Comparison of ENCODE assay signal across 10 cellular contexts in the genomic region with DNA sequence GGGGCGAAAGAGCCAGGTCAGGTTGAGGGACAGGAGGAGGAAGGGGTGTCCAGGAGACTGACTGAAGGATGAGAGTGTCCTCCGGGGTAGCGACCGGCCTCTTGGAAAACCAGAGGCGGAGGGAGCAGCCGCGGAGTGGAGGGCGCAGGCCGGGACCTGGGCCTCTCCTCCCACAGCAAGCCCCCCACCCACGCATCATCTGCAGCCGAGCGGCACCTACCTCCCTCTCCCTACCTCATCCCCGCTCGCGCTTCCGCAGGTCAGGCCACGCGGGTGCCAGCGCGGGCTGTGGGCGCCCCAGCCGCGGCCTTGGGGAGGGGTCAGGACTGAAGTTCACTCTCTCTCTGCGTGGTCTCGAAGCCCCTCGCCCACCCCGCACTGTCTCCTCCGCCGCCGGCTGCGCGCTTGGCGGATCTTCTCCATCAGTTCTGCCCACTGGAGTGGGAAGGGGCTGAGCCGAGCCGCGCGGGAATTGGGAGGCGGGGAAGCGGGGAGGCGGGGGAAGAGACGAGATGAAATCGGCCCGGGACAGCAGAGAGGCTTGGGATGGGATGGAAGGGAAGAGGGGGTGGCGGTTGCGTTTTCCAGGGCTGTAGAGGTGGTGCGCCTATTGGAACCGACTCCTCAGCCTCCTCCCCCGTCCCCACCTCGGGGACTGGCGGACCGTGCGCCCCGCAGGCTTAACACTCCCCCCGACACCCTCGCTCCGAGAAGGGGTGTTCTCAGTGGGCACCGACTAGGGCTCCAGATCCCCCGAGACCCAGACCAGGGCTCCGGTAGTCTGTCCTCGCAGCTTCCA. TPM values are rescaled to one million over a fixed set of nuclear protein-coding genes. Genes with fewer than 3 reads are reported as not detected.
DNase-seq lines count a peak whose midpoint lies in the region; ATAC-seq and FAIRE-seq lines count a peak whose summit lies in the region.
"Had no signal": no experiment of that assay in that cellular context is flagged by ENCODE, and none has a peak within 500 bp of the region (broad histone marks: within the 10 kb centered on the region; RNA-seq: fewer than 3 reads in every experiment).

No MANE protein-coding gene starts in this region.

- H3K9me3 ChIP-seq in esophagus (ENCODE audit: control insufficient read depth in 2 of 2, insufficient read depth in 1 of 2, low read depth in 1 of 2, low read length in 1 of 2) = no peaks in the 10 kb centered on the region

- ATAC-seq in naive B cell (ENCODE audit: low read depth in 2 of 2) (no peak), GM18867 (IDR thresholded peaks at IDR 0.05; ENCODE audit: unreplicated experiment) (no peak), GM18870 (IDR thresholded peaks at IDR 0.05; ENCODE audit: unreplicated experiment) (no peak)

- no peaks in the 10 kb centered on the region for H3K36me3 Mint-ChIP-seq in activated CD4-positive, alpha-beta T cell treated with anti-CD3 and anti-CD28 coated beads, Interleukin-2, amount 10 ng/mL, durations not matched to agents 7 days and 5 days (ENCODE audit: low read depth)
- H3K36me3 Mint-ChIP-seq in naive B cell = peaks cover 4 to 8% of the 10 kb centered on the region in 2 donors

- CTCF ChIA-PET in activated CD4-positive, alpha-beta T cell treated with anti-CD3 and anti-CD28 coated beads, Interleukin-2, amount 10 ng/mL, durations not matched to agents 7 days and 5 days (lab: Charles Lee) = no interaction called here

- H3K27me3 Mint-ChIP-seq in activated CD4-positive, alpha-beta T cell treated with anti-CD3 and anti-CD28 coated beads, Interleukin-2, amount 10 ng/mL, durations not matched to agents 7 days and 5 days = peaks cover 36% of the 10 kb centered on the region
- H3K27me3 Mint-ChIP-seq in naive B cell = peaks cover 20 to 51% (median 39%) of the 10 kb centered on the region in 3 donors

- H3K27me3 ChIP-seq in esophagus (ENCODE audit: control insufficient read depth in 1 of 2, insufficient read depth in 2 of 2, low read length in 2 of 2) = peaks cover 0 to 2% of the 10 kb centered on the region in 2 donors
- H3K27me3 ChIP-seq: BLaER1 had no signal

- H3K4me1 ChIP-seq in esophagus (ENCODE audit: control insufficient read depth in 2 of 2, insufficient read depth in 2 of 2, low read length in 1 of 2) = no peaks in the 10 kb centered on the region

- POLR2A ChIA-PET in activated CD4-positive, alpha-beta T cell treated with anti-CD3 and anti-CD28 coated beads, Interleukin-2, amount 10 ng/mL, durations not matched to agents 7 days and 5 days (lab: Charles Lee) = no interaction called here

- DNase-seq in activated CD4-positive, alpha-beta T cell treated with anti-CD3 and anti-CD28 coated beads, Interleukin-2, amount 10 ng/mL, durations not matched to agents 7 days and 5 days = no peak
- DNase-seq in activated CD4-positive, alpha-beta T cell treated with anti-CD3 and anti-CD28 coated beads for 48 hours = no peak
- DNase-seq in naive B cell (no peak), urothelium cell line (ENCODE audit: low spot score) (peak; percentile 4)
- no peak for DNase-seq in central memory CD4-positive, alpha-beta T cell
- DNase-seq: PC-9 had no signal

- H3K4me3 ChIP-seq in esophagus (ENCODE audit: low read depth in 1 of 2, low read length in 2 of 2) = peak overlapping the region; percentile 39 to 41
- H3K4me3 ChIP-seq: BLaER1, PC-9 had no signal

- no peak overlapping the region for H3K27ac Mint-ChIP-seq in activated CD4-positive, alpha-beta T cell treated with anti-CD3 and anti-CD28 coated beads, Interleukin-2, amount 10 ng/mL, durations not matched to agents 7 days and 5 days
- no peak overlapping the region for H3K27ac Mint-ChIP-seq in naive B cell

- no peak for FAIRE-seq in urothelium cell line (lab: Jason Lieb, UNC)

- H3K27ac ChIP-seq in esophagus (ENCODE audit: low read depth in 2 of 2, low read length in 1 of 2) = no peak overlapping the region
- H3K27ac ChIP-seq: BLaER1, PC-9 had no signal

- 1 to 2% methylated on average over 44 to 60 of the region's 60 CpGs for WGBS in esophagus, 2 donors

- H3K9me3 Mint-ChIP-seq in activated CD4-positive, alpha-beta T cell treated with anti-CD3 and anti-CD28 coated beads, Interleukin-2, amount 10 ng/mL, durations not matched to agents 7 days and 5 days = no peaks in the 10 kb centered on the region
- peaks cover 0 to 15% (median 3%) of the 10 kb centered on the region in 7 donors for H3K9me3 Mint-ChIP-seq in naive B cell

- no peaks in the 10 kb centered on the region for H3K36me3 ChIP-seq in esophagus (ENCODE audit: control insufficient read depth in 2 of 2, insufficient read depth in 2 of 2, low read length in 1 of 2)
- H3K36me3 ChIP-seq: BLaER1 had no signal

- H3K4me1 Mint-ChIP-seq in activated CD4-positive, alpha-beta T cell treated with anti-CD3 and anti-CD28 coated beads, Interleukin-2, amount 10 ng/mL, durations not matched to agents 7 days and 5 days = peaks cover 4% of the 10 kb centered on the region
- peaks cover 0 to 14% (median 7%) of the 10 kb centered on the region in 3 donors for H3K4me1 Mint-ChIP-seq in naive B cell

- H3K4me3 Mint-ChIP-seq in activated CD4-positive, alpha-beta T cell treated with anti-CD3 and anti-CD28 coated beads, Interleukin-2, amount 10 ng/mL, durations not matched to agents 7 days and 5 days = peak overlapping the region; percentile 32
- H3K4me3 Mint-ChIP-seq in naive B cell = peak overlapping the region in 5 of 8 donors; percentile 12 to 65 (median 33)

RNA-seq across cellular contexts. Expression of a gene that starts 1.8 kb away (rescaled TPM):
- total RNA-seq in activated CD4-positive, alpha-beta T cell treated with anti-CD3 and anti-CD28 coated beads, Interleukin-2, amount 10 ng/mL, durations not matched to agents 7 days and 5 days = under 1 TPM; 0.05 to 0.12 TPM
- under 1 TPM; 0.06 to 0.21 TPM for polyA plus RNA-seq in esophagus
- polyA plus RNA-seq in naive B cell (ENCODE audit: low read depth in 6 of 6) = under 1 TPM in 1 of 6 donors, not detected in 5; 0.23 TPM
